In the genomic region with DNA sequence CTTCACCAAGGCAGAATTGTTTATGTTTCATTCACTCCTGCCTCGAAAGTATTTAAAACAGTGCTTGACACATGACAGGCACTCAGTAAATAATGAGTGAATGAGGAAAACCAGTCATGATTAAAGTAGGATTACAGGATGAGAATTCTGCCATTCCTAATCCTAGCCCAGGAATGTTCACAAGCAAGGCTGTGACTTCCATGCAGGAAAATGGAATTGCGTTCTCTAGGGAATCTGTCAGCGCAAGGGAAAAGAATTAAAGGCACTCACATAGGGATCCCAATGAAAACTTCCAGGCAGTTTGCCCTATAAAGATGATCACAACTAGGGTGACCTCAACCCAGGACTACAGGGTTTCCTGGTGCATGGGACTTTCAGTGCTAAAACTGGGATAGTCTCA, we compare ENCODE assay signal across 19 cellular contexts.
DNase-seq lines count a peak whose midpoint lies in the region; ATAC-seq and TF ChIP-seq lines count a peak whose summit lies in the region.
"Had no signal": no experiment of that assay in that cellular context is flagged by ENCODE, and none has a peak within 500 bp of the region (broad histone marks: within the 10 kb centered on the region; RNA-seq: fewer than 3 reads in every experiment).

No MANE protein-coding gene starts in this region.

- no peaks in the 10 kb centered on the region for H3K27me3 ChIP-seq in neuronal stem cell (ENCODE audit: control insufficient read depth in 3 of 3, insufficient read depth in 3 of 3, low read depth in 1 of 3, low read length in 3 of 3)

- no peak overlapping the region for H2AK5ac ChIP-seq in neuronal stem cell (ENCODE audit: low read depth, low read length)

- no peaks in the 10 kb centered on the region for H3K79me1 ChIP-seq in neuronal stem cell (ENCODE audit: low read depth, low read length)

- H3K18ac ChIP-seq in neuronal stem cell (ENCODE audit: low read length): no peak overlapping the region

- ATAC-seq in GM18907 (IDR thresholded peaks at IDR 0.05; ENCODE audit: unreplicated experiment): no peak
- ATAC-seq: A549, HepG2 had no signal

- peak; percentile 25 for DNase-seq in NCI-H82 (lab: John Stamatoyannopoulos, UW)
- no peak for DNase-seq in NCI-H82 treated with DMSO at 0.1 percent for 48 hours (lab: John Stamatoyannopoulos, UW; ENCODE audit: unreplicated experiment)
- peak; percentile 46 for DNase-seq in fibroblast of mammary gland (ENCODE audit: low read depth)
- no peak for DNase-seq in neuronal stem cell (ENCODE audit: low spot score)
- no peak for DNase-seq in activated naive CD4-positive, alpha-beta T cell treated with Interleukin-2 at 50 U/mL for 16 hours
- no peak for DNase-seq in stimulated activated CD4-positive, alpha-beta T cell treated with anti-CD3 and anti-CD28 coated beads, Interleukin-4, amount 100 ng/mL, for 24 hours
- DNase-seq: AML-193; Caco-2; CD4-positive, alpha-beta T cell; DMS153; DMS79 treated with DMSO at 0.1 percent for 48 hours; EL; GM23248 had no signal

- TF ChIP-seq CTCF in fibroblast of mammary gland (conservative IDR thresholded peaks at IDR 0.05; ENCODE audit: control insufficient read depth, insufficient read depth, low read depth, low read length): no peak

- no peaks in the 10 kb centered on the region for H3K4me1 ChIP-seq in neuronal stem cell (ENCODE audit: control insufficient read depth in 2 of 2, insufficient read depth in 1 of 2, low read depth in 1 of 2, low read length in 2 of 2)
- H3K4me1 ChIP-seq: Caco-2, HAP-1 had no signal

- no peak overlapping the region for H2BK12ac ChIP-seq in neuronal stem cell (ENCODE audit: low read length)

- H3K14ac ChIP-seq in neuronal stem cell (ENCODE audit: low read length): no peak overlapping the region

- H3K23ac ChIP-seq in neuronal stem cell (ENCODE audit: low read depth, low read length, poor library complexity): no peak overlapping the region

- H2BK15ac ChIP-seq in neuronal stem cell (ENCODE audit: low read length): no peak overlapping the region

- WGBS in neuronal stem cell (ENCODE audit: extremely low coverage in 2 of 2, insufficient read length in 2 of 2, insufficient replicate concordance in 1 of 2), 2 donors: no CpG with 5 or more reads among the region's 3 CpGs

- no peak overlapping the region for H4K91ac ChIP-seq in neuronal stem cell (ENCODE audit: low read depth, low read length, poor library complexity)

- no peak overlapping the region for H3K9ac ChIP-seq in neuronal stem cell (ENCODE audit: low read depth, low read length, poor library complexity)
- H3K9ac ChIP-seq: GM23248 had no signal

- H3K4ac ChIP-seq in neuronal stem cell (ENCODE audit: low read length): no peak overlapping the region

- no peak overlapping the region for H3K27ac ChIP-seq in neuronal stem cell (replicated peaks; ENCODE audit: low read length)
- H3K27ac ChIP-seq: 22Rv1, A549, C4-2B, GM23248 had no signal

- H4K8ac ChIP-seq in neuronal stem cell (ENCODE audit: low read depth, low read length): no peak overlapping the region

- no peak overlapping the region for H2BK120ac ChIP-seq in neuronal stem cell (ENCODE audit: low read depth, low read length)

- H2AFZ ChIP-seq in neuronal stem cell (ENCODE audit: low read length): no peak overlapping the region
- H2AFZ ChIP-seq: GM23248 had no signal

- H3K4me3 ChIP-seq in fibroblast of mammary gland (ENCODE audit: control insufficient read depth, low read depth, low read length) (no peak overlapping the region), neuronal stem cell (ENCODE audit: low read length in 2 of 2) (no peak overlapping the region)
- H3K4me3 ChIP-seq: A549, GM23248, HAP-1 had no signal

- H2BK5ac ChIP-seq in neuronal stem cell (ENCODE audit: low read length): no peak overlapping the region

- H3K9me3 ChIP-seq in neuronal stem cell (replicated peaks in 1 of 2; ENCODE audit: control insufficient read depth in 2 of 2, insufficient read depth in 1 of 2, low read depth in 1 of 2, low read length in 2 of 2): no peaks in the 10 kb centered on the region
- H3K9me3 ChIP-seq: HAP-1 had no signal

- H3K4me2 ChIP-seq in neuronal stem cell (ENCODE audit: insufficient read depth, low read length, poor library complexity, severe bottlenecking): peak overlapping the region; percentile 18
- H3K4me2 ChIP-seq: A549 had no signal

- no peaks in the 10 kb centered on the region for H3K36me3 ChIP-seq in neuronal stem cell (replicated peaks in 1 of 2; ENCODE audit: control insufficient read depth in 2 of 2, insufficient read depth in 2 of 2, low read length in 2 of 2)
- H3K36me3 ChIP-seq: HAP-1 had no signal

Comparison
In these comparisons a context has a peak if more than half of its experiments do, and no peak if none do; other contexts are left out.
1. DNase-seq: peak in NCI-H82 (single experiment) and fibroblast of mammary gland (single experiment); none in NCI-H82 treated with DMSO at 0.1 percent for 48 hours (single experiment), neuronal stem cell (single experiment), activated naive CD4-positive, alpha-beta T cell treated with Interleukin-2 at 50 U/mL for 16 hours (single experiment) and stimulated activated CD4-positive, alpha-beta T cell treated with anti-CD3 and anti-CD28 coated beads, Interleukin-4, amount 100 ng/mL, for 24 hours (single experiment).